ENCODE assay signal across 8 cellular contexts in genomic region chr17:33750943-33751701, GRCh38.
A peak's percentile ranks its signal among the peaks of the same experiment; 100 is the strongest.
DNase-seq lines count a peak whose midpoint lies in the region; ATAC-seq and TF ChIP-seq lines count a peak whose summit lies in the region.

No MANE protein-coding gene starts in this region.

- no peak overlapping the region for H3K27ac Mint-ChIP-seq in activated CD8-positive, alpha-beta T cell treated with anti-CD3 and anti-CD28 coated beads for 36 hours
- peak overlapping the region in 1 of 2 donors; percentile 29 for H3K27ac Mint-ChIP-seq in effector memory CD8-positive, alpha-beta T cell

- peaks cover 6% of the 10 kb centered on the region for H3K4me1 Mint-ChIP-seq in activated CD8-positive, alpha-beta T cell treated with anti-CD3 and anti-CD28 coated beads for 36 hours (ENCODE audit: low read depth)
- H3K4me1 Mint-ChIP-seq in effector memory CD8-positive, alpha-beta T cell (ENCODE audit: low read depth in 2 of 2): peaks cover 5 to 11% of the 10 kb centered on the region in 2 donors

- peaks cover 37% of the 10 kb centered on the region for H3K27me3 Mint-ChIP-seq in activated CD8-positive, alpha-beta T cell treated with anti-CD3 and anti-CD28 coated beads for 36 hours
- H3K27me3 Mint-ChIP-seq in effector memory CD8-positive, alpha-beta T cell: peaks cover 46 to 90% of the 10 kb centered on the region in 2 donors

- peak; percentile 70 for ATAC-seq in activated CD8-positive, alpha-beta T cell treated with anti-CD3 and anti-CD28 coated beads for 36 hours
- ATAC-seq in effector memory CD8-positive, alpha-beta T cell (replicated peaks): peak; percentile 50

- H3K4me3 Mint-ChIP-seq in activated CD8-positive, alpha-beta T cell treated with anti-CD3 and anti-CD28 coated beads for 36 hours: no peak overlapping the region
- H3K4me3 Mint-ChIP-seq in effector memory CD8-positive, alpha-beta T cell: peak overlapping the region; percentile 8 to 22

- H3K36me3 Mint-ChIP-seq in activated CD8-positive, alpha-beta T cell treated with anti-CD3 and anti-CD28 coated beads for 36 hours (ENCODE audit: low read depth): no peaks in the 10 kb centered on the region
- no peaks in the 10 kb centered on the region for H3K36me3 Mint-ChIP-seq in effector memory CD8-positive, alpha-beta T cell (ENCODE audit: insufficient read depth)

- intact Hi-C loops in activated CD8-positive, alpha-beta T cell treated with anti-CD3 and anti-CD28 coated beads for 36 hours (cut with micrococcal nuclease): loop anchor here (2.0 kb wide), 1 partner anchor 230 kb away; no protein-coding TSS in a partner anchor

- H3K9me3 Mint-ChIP-seq in activated CD8-positive, alpha-beta T cell treated with anti-CD3 and anti-CD28 coated beads for 36 hours: peaks cover 4% of the 10 kb centered on the region
- H3K9me3 Mint-ChIP-seq in effector memory CD8-positive, alpha-beta T cell: no peaks in the 10 kb centered on the region

- DNase-seq in activated gamma-delta T cell treated with Interleukin-2 at 50 U/mL for 16 hours (peak; percentile 58), activated gamma-delta T cell (lab: John Stamatoyannopoulos, UW) (no peak), NCI-H2171 (lab: John Stamatoyannopoulos, UW) (peak; percentile 3), medulla oblongata (ENCODE audit: extremely low spot score) (peak; percentile 81), GOT3 (lab: John Stamatoyannopoulos, UW) (no peak)
- peak; percentile 80 for DNase-seq in activated CD8-positive, alpha-beta T cell treated with anti-CD3 and anti-CD28 coated beads for 36 hours
- DNase-seq in effector memory CD8-positive, alpha-beta T cell: peak; percentile 49 to 72 (median 54)
- peak; percentile 6 for DNase-seq in stimulated activated CD8-positive, alpha-beta memory T cell treated with anti-CD3 and anti-CD28 coated beads, Interleukin-12 subunit alpha, Interleukin-12 subunit beta, amount 100 ng/mL, for 4 hours (ENCODE audit: low read depth)

- peak; percentile 85 for TF ChIP-seq CTCF in activated CD8-positive, alpha-beta T cell treated with anti-CD3 and anti-CD28 coated beads for 36 hours (IDR thresholded peaks at IDR 0.05)

- POLR2A ChIA-PET in activated CD8-positive, alpha-beta T cell treated with anti-CD3 and anti-CD28 coated beads for 36 hours (lab: Charles Lee): no interaction called here

- CTCF ChIA-PET in activated CD8-positive, alpha-beta T cell treated with anti-CD3 and anti-CD28 coated beads for 36 hours (lab: Charles Lee): interaction anchor here (0.6 to 1.8 kb wide), 21 partner anchors 8 to 968 kb away, joined by 3 to 21 read pairs (median 3); no protein-coding TSS in a partner anchor

Comparison
In these comparisons a context has a peak if more than half of its experiments do, and no peak if none do; other contexts are left out.
1. DNase-seq: peak in activated gamma-delta T cell treated with Interleukin-2 at 50 U/mL for 16 hours (single experiment), NCI-H2171 (single experiment), activated CD8-positive, alpha-beta T cell treated with anti-CD3 and anti-CD28 coated beads for 36 hours (single experiment), effector memory CD8-positive, alpha-beta T cell (3 of 3), medulla oblongata (single experiment) and stimulated activated CD8-positive, alpha-beta memory T cell treated with anti-CD3 and anti-CD28 coated beads, Interleukin-12 subunit alpha, Interleukin-12 subunit beta, amount 100 ng/mL, for 4 hours (single experiment); none in activated gamma-delta T cell (single experiment) and GOT3 (single experiment).